Comparison of ENCODE assay signal across 1 cellular context in the genomic region with DNA sequence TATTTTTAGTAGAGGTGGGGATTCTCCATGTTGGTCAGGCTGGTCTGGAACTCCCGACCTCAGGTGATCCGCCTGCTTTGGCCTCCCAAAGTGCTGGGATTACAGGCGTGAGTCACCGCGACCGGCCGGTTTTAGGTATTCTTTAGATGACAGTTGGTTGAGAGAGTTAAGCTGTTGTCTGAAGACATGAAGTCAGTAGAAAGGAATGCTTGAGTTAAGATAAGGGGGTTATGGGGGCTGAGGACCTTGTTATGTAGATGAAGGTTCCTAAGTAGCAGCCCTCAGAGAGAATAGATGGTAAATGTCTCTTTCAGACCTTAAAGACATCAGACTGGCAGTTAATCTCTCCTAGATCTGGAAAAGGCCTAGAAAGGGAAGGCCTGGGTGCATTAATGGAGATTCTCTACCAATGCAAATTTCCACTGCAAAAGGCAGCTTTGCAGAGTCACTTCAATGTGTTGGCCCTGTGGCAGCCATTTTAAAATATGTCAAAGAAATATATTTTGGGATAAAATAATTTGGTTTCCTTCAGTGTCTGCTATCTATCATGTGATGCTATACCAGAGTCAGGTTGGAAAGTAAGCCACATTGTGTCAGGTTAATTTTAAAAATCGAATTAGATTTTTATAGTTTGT.
TF ChIP-seq lines count a peak whose summit lies in the region.

No MANE protein-coding gene starts in this region.

TF ChIP-seq in HCT116, 20 proteins besides CTCF, POLR2A, EP300 and RAD21 (continued from another document):
- TF ChIP-seq, protein P1, sequence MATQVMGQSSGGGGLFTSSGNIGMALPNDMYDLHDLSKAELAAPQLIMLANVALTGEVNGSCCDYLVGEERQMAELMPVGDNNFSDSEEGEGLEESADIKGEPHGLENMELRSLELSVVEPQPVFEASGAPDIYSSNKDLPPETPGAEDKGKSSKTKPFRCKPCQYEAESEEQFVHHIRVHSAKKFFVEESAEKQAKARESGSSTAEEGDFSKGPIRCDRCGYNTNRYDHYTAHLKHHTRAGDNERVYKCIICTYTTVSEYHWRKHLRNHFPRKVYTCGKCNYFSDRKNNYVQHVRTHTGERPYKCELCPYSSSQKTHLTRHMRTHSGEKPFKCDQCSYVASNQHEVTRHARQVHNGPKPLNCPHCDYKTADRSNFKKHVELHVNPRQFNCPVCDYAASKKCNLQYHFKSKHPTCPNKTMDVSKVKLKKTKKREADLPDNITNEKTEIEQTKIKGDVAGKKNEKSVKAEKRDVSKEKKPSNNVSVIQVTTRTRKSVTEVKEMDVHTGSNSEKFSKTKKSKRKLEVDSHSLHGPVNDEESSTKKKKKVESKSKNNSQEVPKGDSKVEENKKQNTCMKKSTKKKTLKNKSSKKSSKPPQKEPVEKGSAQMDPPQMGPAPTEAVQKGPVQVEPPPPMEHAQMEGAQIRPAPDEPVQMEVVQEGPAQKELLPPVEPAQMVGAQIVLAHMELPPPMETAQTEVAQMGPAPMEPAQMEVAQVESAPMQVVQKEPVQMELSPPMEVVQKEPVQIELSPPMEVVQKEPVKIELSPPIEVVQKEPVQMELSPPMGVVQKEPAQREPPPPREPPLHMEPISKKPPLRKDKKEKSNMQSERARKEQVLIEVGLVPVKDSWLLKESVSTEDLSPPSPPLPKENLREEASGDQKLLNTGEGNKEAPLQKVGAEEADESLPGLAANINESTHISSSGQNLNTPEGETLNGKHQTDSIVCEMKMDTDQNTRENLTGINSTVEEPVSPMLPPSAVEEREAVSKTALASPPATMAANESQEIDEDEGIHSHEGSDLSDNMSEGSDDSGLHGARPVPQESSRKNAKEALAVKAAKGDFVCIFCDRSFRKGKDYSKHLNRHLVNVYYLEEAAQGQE (IDR thresholded peaks at IDR 0.05; ENCODE audit: low read depth), result no peak
- no peak for TF ChIP-seq ZFX (IDR thresholded peaks at IDR 0.05)
